ENCODE assay signal across 17 cellular contexts in genomic region chr10:60890811-60891210, GRCh38. TPM values are rescaled to one million over a fixed set of nuclear protein-coding genes. Genes with fewer than 3 reads are reported as not detected.
DNase-seq lines count a peak whose midpoint lies in the region; ATAC-seq and TF ChIP-seq lines count a peak whose summit lies in the region.
"Had no signal": no experiment of that assay in that cellular context is flagged by ENCODE, and none has a peak within 500 bp of the region (broad histone marks: within the 10 kb centered on the region; RNA-seq: fewer than 3 reads in every experiment).

No MANE protein-coding gene starts in this region.

- H3K9ac ChIP-seq in skeletal muscle tissue (ENCODE audit: low read depth in 1 of 3, low read length in 3 of 3): no peak overlapping the region
- H3K9ac ChIP-seq: BLaER1 had no signal

- H3K27ac ChIP-seq in left ventricle myocardium inferior (replicated peaks): peak overlapping the region; percentile 36
- H3K27ac ChIP-seq in right atrium auricular region: no peak overlapping the region
- H3K27ac ChIP-seq in skeletal muscle tissue (ENCODE audit: low read depth, low read length): peak overlapping the region; percentile 39
- H3K27ac ChIP-seq in uterus: no peak overlapping the region
- H3K27ac ChIP-seq: 22Rv1, BLaER1, C4-2B had no signal

- H3K27me3 ChIP-seq in left ventricle myocardium inferior (ENCODE audit: low read depth): no peaks in the 10 kb centered on the region
- no peaks in the 10 kb centered on the region for H3K27me3 ChIP-seq in right atrium auricular region
- no peaks in the 10 kb centered on the region for H3K27me3 ChIP-seq in skeletal muscle tissue (ENCODE audit: control insufficient read depth in 3 of 3, insufficient read depth in 3 of 3, low read length in 3 of 3)
- no peaks in the 10 kb centered on the region for H3K27me3 ChIP-seq in uterus
- H3K27me3 ChIP-seq: BLaER1 had no signal

- H3K36me3 ChIP-seq in left ventricle myocardium inferior (peaks cover 34% of the 10 kb centered on the region), right atrium auricular region (peaks cover 17% of the 10 kb centered on the region), skeletal muscle tissue (ENCODE audit: control insufficient read depth in 3 of 3, insufficient read depth in 3 of 3, low read length in 3 of 3) (peaks cover 11 to 36% (median 19%) of the 10 kb centered on the region in 3 donors), uterus (no peaks in the 10 kb centered on the region)
- H3K36me3 ChIP-seq: HAP-1 had no signal

- TF ChIP-seq CTCF in left ventricle myocardium inferior (IDR thresholded peaks at IDR 0.05; ENCODE audit: borderline replicate concordance): no peak
- TF ChIP-seq CTCF in right atrium auricular region (IDR thresholded peaks at IDR 0.05): no peak
- no peak for TF ChIP-seq CTCF in uterus (IDR thresholded peaks at IDR 0.05)

- intact Hi-C loops in Right ventricle myocardium inferior (cut with DNase I) (no loop called here), left cardiac atrium (cut with DNase I) (no loop called here), left ventricle myocardium inferior (cut with micrococcal nuclease) (no loop called here), uterus (cut with DNase I; ENCODE audit: low total_unique reads) (no loop called here)

- H3K4me1 ChIP-seq in left ventricle myocardium inferior: peaks cover 45% of the 10 kb centered on the region
- peaks cover 0 to 24% of the 10 kb centered on the region in 2 donors for H3K4me1 ChIP-seq in right atrium auricular region
- peaks cover 33 to 42% (median 35%) of the 10 kb centered on the region in 3 donors for H3K4me1 ChIP-seq in skeletal muscle tissue (ENCODE audit: control insufficient read depth in 3 of 3, insufficient read depth in 3 of 3, low read length in 3 of 3)
- H3K4me1 ChIP-seq in uterus: no peaks in the 10 kb centered on the region

- no peaks in the 10 kb centered on the region for H3K9me3 ChIP-seq in left ventricle myocardium inferior (replicated peaks)
- no peaks in the 10 kb centered on the region for H3K9me3 ChIP-seq in right atrium auricular region
- no peaks in the 10 kb centered on the region for H3K9me3 ChIP-seq in skeletal muscle tissue (ENCODE audit: control insufficient read depth in 3 of 3, low read length in 3 of 3)
- no peaks in the 10 kb centered on the region for H3K9me3 ChIP-seq in uterus
- H3K9me3 ChIP-seq: Caco-2, HAP-1 had no signal

- TF ChIP-seq POLR2A in uterus (IDR thresholded peaks at IDR 0.05): no peak

- H3K4me3 ChIP-seq in left ventricle myocardium inferior (no peak overlapping the region), right atrium auricular region (no peak overlapping the region), skeletal muscle tissue (ENCODE audit: low read length in 3 of 3) (no peak overlapping the region), uterus (no peak overlapping the region)
- H3K4me3 ChIP-seq: BLaER1, HAP-1 had no signal

- ATAC-seq in Right ventricle myocardium inferior (peak; percentile 52), left cardiac atrium (no peak)
- ATAC-seq: CD8-positive, alpha-beta T cell had no signal

- DNase-seq in Right ventricle myocardium inferior (ENCODE audit: missing footprints) (no peak), left cardiac atrium (no peak), left ventricle myocardium inferior (no peak), right atrium auricular region (ENCODE audit: low spot score) (no peak), uterus (no peak)
- DNase-seq: Caco-2; CD4-positive, CD25-positive, alpha-beta regulatory T cell; CD8-positive, alpha-beta T cell; DMS153; DND-41; GOT3; HFFc6 had no signal

RNA-seq across cellular contexts. Expression of gene RHOBTB1, which starts 53.2 kb away (rescaled TPM):
- total RNA-seq in Right ventricle myocardium inferior (12.1 TPM), left cardiac atrium (10 to 100 TPM in 1 of 2 donors, 1 to 10 TPM in 1; 9.5 to 14.1 TPM), left ventricle myocardium inferior (16.6 TPM), right atrium auricular region (10 to 100 TPM; 13.2 to 16.8 TPM), skeletal muscle tissue (29.2 TPM), uterus (10 to 100 TPM in 3 of 4 donors, 1 to 10 TPM in 1; 6.9 to 67.5 (median 13.8) TPM)
- total RNA-seq: CD8-positive, alpha-beta T cell had no signal

Comparison
In these comparisons a context has a peak if more than half of its experiments do, and no peak if none do; other contexts are left out.
1. H3K27ac ChIP-seq: peak in left ventricle myocardium inferior (single experiment) and skeletal muscle tissue (single experiment); none in right atrium auricular region (0 of 2) and uterus (0 of 2).